ENCODE assay signal across 18 cellular contexts in genomic region chr5:68332546-68332945, GRCh38.
A peak's percentile ranks its signal among the peaks of the same experiment; 100 is the strongest.
DNase-seq lines count a peak whose midpoint lies in the region; ATAC-seq and TF ChIP-seq lines count a peak whose summit lies in the region.
"Had no signal": no experiment of that assay in that cellular context is flagged by ENCODE, and none has a peak within 500 bp of the region (broad histone marks: within the 10 kb centered on the region; RNA-seq: fewer than 3 reads in every experiment).

No MANE protein-coding gene starts in this region.

- H3K27ac Mint-ChIP-seq in Calu3 (ENCODE audit: unreplicated experiment): peak overlapping the region; percentile 53
- H3K27ac Mint-ChIP-seq: activated CD4-positive, alpha-beta T cell treated with anti-CD3 and anti-CD28 coated beads for 36 hours; nephron progenitor cell; T-helper 17 cell had no signal

- no peak overlapping the region for H2BK15ac ChIP-seq in mesenchymal stem cell (ENCODE audit: low read depth, poor library complexity, severe bottlenecking)

- no peak overlapping the region for H3K23ac ChIP-seq in mesenchymal stem cell (ENCODE audit: low read length in 2 of 2)

- no peak overlapping the region for H4K91ac ChIP-seq in mesenchymal stem cell (ENCODE audit: low read length)

- H3K9ac ChIP-seq in mesenchymal stem cell (ENCODE audit: low read length): no peak overlapping the region

- WGBS in mesenchymal stem cell: 20% methylated on average over 1 of the region's 1 CpG

- no peak overlapping the region for H3K4ac ChIP-seq in mesenchymal stem cell (ENCODE audit: low read depth in 1 of 2, low read length in 2 of 2)

- no peak for DNase-seq in Calu3
- peak; percentile 57 for DNase-seq in M059J (ENCODE audit: low read depth)
- peak; percentile 13 for DNase-seq in mesenchymal stem cell
- DNase-seq in NCI-H2107 (lab: John Stamatoyannopoulos, UW): no peak
- no peak for DNase-seq in stimulated activated CD4-positive, alpha-beta T cell treated with anti-CD3 and anti-CD28 coated beads, Interleukin-1b, Interleukin-23, amount 100 ng/mL, for 48 hours
- DNase-seq in stimulated activated naive CD8-positive, alpha-beta T cell treated with anti-CD3 and anti-CD28 coated beads, Interleukin-15, Interleukin-2, amounts not matched to agents 100 U/mL and 50 U/mL, for 24 hours: no peak
- DNase-seq: activated CD4-positive, alpha-beta T cell treated with anti-CD3 and anti-CD28 coated beads for 36 hours; activated naive CD4-positive, alpha-beta T cell; DMS53; lower lobe of right lung; MM.1S; NCI-H774; nephron progenitor cell; psoas muscle; Right ventricle myocardium superior; T-helper 17 cell had no signal

- no peak overlapping the region for H2BK5ac ChIP-seq in mesenchymal stem cell (ENCODE audit: low read depth, low read length, poor library complexity, severe bottlenecking)

- no peak overlapping the region for H2AFZ ChIP-seq in mesenchymal stem cell (ENCODE audit: low read depth, low read length)

- H4K8ac ChIP-seq in mesenchymal stem cell (ENCODE audit: low read length): no peak overlapping the region

- no peak overlapping the region for H3K18ac ChIP-seq in mesenchymal stem cell (ENCODE audit: low read depth in 1 of 2, low read length in 2 of 2)

- no peaks in the 10 kb centered on the region for H3K27me3 ChIP-seq in mesenchymal stem cell (ENCODE audit: control insufficient read depth in 1 of 2, insufficient read depth in 1 of 2, low read length in 2 of 2)

- no peaks in the 10 kb centered on the region for H3K9me3 Mint-ChIP-seq in Calu3 (ENCODE audit: low read depth, unreplicated experiment)

- ATAC-seq in HG02852 (IDR thresholded peaks at IDR 0.05; ENCODE audit: unreplicated experiment): no peak
- ATAC-seq in stimulated activated naive CD8-positive, alpha-beta T cell treated with anti-CD3 and anti-CD28 coated beads, Interleukin-15, Interleukin-2, amounts not matched to agents 100 U/mL and 50 U/mL, for 24 hours: no peak
- ATAC-seq: activated CD4-positive, alpha-beta T cell treated with anti-CD3 and anti-CD28 coated beads for 36 hours; lower lobe of right lung; psoas muscle; T-helper 17 cell had no signal

- H3K4me1 Mint-ChIP-seq in Calu3 (ENCODE audit: low read depth, unreplicated experiment): peaks cover 27% of the 10 kb centered on the region
- H3K4me1 Mint-ChIP-seq: activated CD4-positive, alpha-beta T cell treated with anti-CD3 and anti-CD28 coated beads for 36 hours; T-helper 17 cell had no signal

- H3K27me3 Mint-ChIP-seq in Calu3 (ENCODE audit: unreplicated experiment): no peaks in the 10 kb centered on the region

- no peak overlapping the region for H3K4me3 ChIP-seq in mesenchymal stem cell (ENCODE audit: insufficient read depth in 1 of 2, low read depth in 1 of 2, low read length in 2 of 2)
- H3K4me3 ChIP-seq: lower lobe of right lung, psoas muscle had no signal

- no TSS peak for BruUV-seq in Calu3 (replicated peaks; lab: Mats Ljungman, UMichigan)

- H3K14ac ChIP-seq in mesenchymal stem cell (ENCODE audit: low read length in 2 of 2): no peak overlapping the region

- H2BK12ac ChIP-seq in mesenchymal stem cell (ENCODE audit: low read length in 2 of 2): no peak overlapping the region

- no peak overlapping the region for H3K4me2 ChIP-seq in mesenchymal stem cell (ENCODE audit: low read length, poor library complexity, severe bottlenecking)

- peaks cover 6% of the 10 kb centered on the region for H3K4me1 ChIP-seq in mesenchymal stem cell (ENCODE audit: control insufficient read depth, insufficient read depth, low read depth, low read length)
- H3K4me1 ChIP-seq: psoas muscle had no signal

- H3K4me3 Mint-ChIP-seq in Calu3 (ENCODE audit: low read depth, unreplicated experiment): no peak overlapping the region
- H3K4me3 Mint-ChIP-seq: activated CD4-positive, alpha-beta T cell treated with anti-CD3 and anti-CD28 coated beads for 36 hours; nephron progenitor cell; T-helper 17 cell had no signal

- no peaks in the 10 kb centered on the region for H3K79me1 ChIP-seq in mesenchymal stem cell (replicated peaks; ENCODE audit: low read length, poor library complexity, severe bottlenecking)

- peak overlapping the region; percentile 8; the same call in 1 of the 2 replicates for H3K27ac ChIP-seq in VCaP
- no peak overlapping the region for H3K27ac ChIP-seq in mesenchymal stem cell (ENCODE audit: low read length, poor library complexity, severe bottlenecking)
- H3K27ac ChIP-seq: lower lobe of right lung, psoas muscle had no signal

- no peaks in the 10 kb centered on the region for H3K9me3 ChIP-seq in mesenchymal stem cell (ENCODE audit: control insufficient read depth, low read length)
- H3K9me3 ChIP-seq: lower lobe of right lung, psoas muscle had no signal

- H3K36me3 Mint-ChIP-seq in Calu3 (ENCODE audit: insufficient read depth, unreplicated experiment): no peaks in the 10 kb centered on the region

- H3K36me3 ChIP-seq in mesenchymal stem cell (ENCODE audit: control insufficient read depth in 1 of 2, insufficient read depth in 2 of 2, low read depth in 1 of 2, low read length in 2 of 2): no peaks in the 10 kb centered on the region
- H3K36me3 ChIP-seq: lower lobe of right lung had no signal

- H2AK5ac ChIP-seq in mesenchymal stem cell (ENCODE audit: low read length, severe bottlenecking): no peak overlapping the region

- CTCF ChIA-PET in Calu3 (lab: Charles Lee): interaction anchor here (1.0 to 1.3 kb wide), 2 partner anchors 21 to 99 kb away, joined by 3 to 4 read pairs; no protein-coding TSS in a partner anchor

- no peak overlapping the region for H2BK120ac ChIP-seq in mesenchymal stem cell (ENCODE audit: low read depth, low read length)

- intact Hi-C loops in Calu3 (cut with micrococcal nuclease; ENCODE audit: unreplicated experiment): loop anchor here (5.0 to 10.0 kb wide), 2 partner anchors 45 to 62 kb away; no protein-coding TSS in a partner anchor

- TF ChIP-seq CTCF in Calu3 (IDR thresholded peaks at IDR 0.05; ENCODE audit: unreplicated experiment): no peak
- TF ChIP-seq CTCF in VCaP (conservative IDR thresholded peaks at IDR 0.05): no peak

Comparison
In these comparisons a context has a peak if more than half of its experiments do, and no peak if none do; other contexts are left out.
1. DNase-seq: peak in M059J (single experiment) and mesenchymal stem cell (single experiment); none in Calu3 (single experiment), NCI-H2107 (single experiment), stimulated activated CD4-positive, alpha-beta T cell treated with anti-CD3 and anti-CD28 coated beads, Interleukin-1b, Interleukin-23, amount 100 ng/mL, for 48 hours (single experiment) and stimulated activated naive CD8-positive, alpha-beta T cell treated with anti-CD3 and anti-CD28 coated beads, Interleukin-15, Interleukin-2, amounts not matched to agents 100 U/mL and 50 U/mL, for 24 hours (single experiment).